ENCODE assay signal across 16 cellular contexts in the genomic region with DNA sequence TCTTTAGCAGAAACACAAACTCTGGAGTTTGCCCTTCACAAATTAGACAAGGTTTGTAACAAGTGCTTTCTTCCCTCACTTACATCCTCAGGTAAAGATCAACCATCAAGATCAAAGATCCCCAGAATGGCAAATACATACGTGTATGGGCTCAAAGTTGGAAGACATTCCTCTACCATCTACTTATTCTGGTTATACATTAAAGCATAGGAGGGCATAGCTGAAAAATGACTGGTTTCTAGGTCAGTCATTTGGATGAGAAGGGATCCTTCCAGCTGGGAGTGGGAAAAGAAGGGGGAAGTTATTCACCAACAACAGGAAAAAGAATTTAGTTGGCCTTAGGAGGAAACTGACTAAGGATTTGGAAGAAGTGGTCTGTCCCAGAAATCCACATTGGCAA. TPM values are rescaled to one million over a fixed set of nuclear protein-coding genes. Genes with fewer than 3 reads are reported as not detected.
DNase-seq lines count a peak whose midpoint lies in the region; ATAC-seq and TF ChIP-seq lines count a peak whose summit lies in the region.
"Had no signal": no experiment of that assay in that cellular context is flagged by ENCODE, and none has a peak within 500 bp of the region (broad histone marks: within the 10 kb centered on the region; RNA-seq: fewer than 3 reads in every experiment).

No MANE protein-coding gene starts in this region.

- peaks cover 54% of the 10 kb centered on the region for H3K4me1 ChIP-seq in hepatocyte (ENCODE audit: insufficient read depth)

- H4K20me1 ChIP-seq in hepatocyte (ENCODE audit: insufficient read depth, poor library complexity, severe bottlenecking) = peaks cover 5% of the 10 kb centered on the region

- H3K27ac ChIP-seq in hepatocyte = peak overlapping the region; percentile 89
- H3K27ac ChIP-seq: C4-2B had no signal

- ATAC-seq in left colon (no peak), GM21360 (IDR thresholded peaks at IDR 0.05; ENCODE audit: unreplicated experiment) (no peak)
- ATAC-seq: HCT116 had no signal

- peak overlapping the region; percentile 76 for H3K4me2 ChIP-seq in hepatocyte

- no peaks in the 10 kb centered on the region for H3K27me3 ChIP-seq in hepatocyte
- H3K27me3 ChIP-seq: SJCRH30 had no signal

- WGBS in hepatocyte (ENCODE audit: low lambda C conversion rate, missing lambda C conversion rate) = 48% methylated on average over 1 of the region's 1 CpG

- peak overlapping the region; percentile 95 for H3K4me3 ChIP-seq in AG09309 (ENCODE audit: control insufficient read depth, low read depth, low read length)
- H3K4me3 ChIP-seq in astrocyte of the spinal cord (ENCODE audit: low read depth, low read length) = peak overlapping the region; percentile 84
- H3K4me3 ChIP-seq in hepatocyte = no peak overlapping the region

- no peaks in the 10 kb centered on the region for H3K9me2 ChIP-seq in hepatocyte (replicated peaks; ENCODE audit: insufficient read depth)

- H3K9me3 ChIP-seq in hepatocyte (ENCODE audit: low read depth) = no peaks in the 10 kb centered on the region
- H3K9me3 ChIP-seq: SJCRH30 had no signal

- intact Hi-C loops in left colon (cut with DNase I, micrococcal nuclease) = no loop called here

- TF ChIP-seq CTCF in AG09309 (IDR thresholded peaks at IDR 0.05; ENCODE audit: control insufficient read depth, insufficient read depth, low read depth, low read length, missing control alignments) = no peak
- no peak for TF ChIP-seq CTCF in astrocyte of the spinal cord (IDR thresholded peaks at IDR 0.05; ENCODE audit: low read depth, low read length)
- no peak for TF ChIP-seq CTCF in hepatocyte (IDR thresholded peaks at IDR 0.05; ENCODE audit: poor library complexity)
- TF ChIP-seq CTCF in GM20000 (IDR thresholded peaks at IDR 0.05; ENCODE audit: extremely low read depth, missing control alignments) = no peak

- no peak for DNase-seq in AG09309 (ENCODE audit: low read depth)
- no peak for DNase-seq in astrocyte of the spinal cord (ENCODE audit: low read depth, low spot score)
- DNase-seq in hepatocyte (ENCODE audit: low spot score) = no peak
- peak; percentile 14 for DNase-seq in renal cortical epithelial cell (ENCODE audit: low read depth)
- DNase-seq in retina = no peak
- no peak for DNase-seq in left colon
- no peak for DNase-seq in GM20000 (ENCODE audit: low spot score)
- DNase-seq: activated CD4-positive, alpha-beta T cell treated with anti-CD3 and anti-CD28 coated beads, Interleukin-2, amount 10 ng/mL, durations not matched to agents 7 days and 5 days; activated naive CD8-positive, alpha-beta T cell treated with anti-CD3 and anti-CD28 coated beads, Interleukin-2, amount 10 ng/mL, durations not matched to agents 7 days and 5 days; midbrain; NCI-H510A treated with DMSO at 0.1 percent for 48 hours; stimulated activated CD4-positive, alpha-beta T cell treated with anti-CD3 and anti-CD28 coated beads, Interleukin-2, amount 100 ng/mL, for 48 hours had no signal

- no peak overlapping the region for H2AFZ ChIP-seq in hepatocyte

- H3K36me3 ChIP-seq in hepatocyte (replicated peaks; ENCODE audit: insufficient read depth, low read depth) = no peaks in the 10 kb centered on the region
- H3K36me3 ChIP-seq: SJCRH30 had no signal

- H3K79me2 ChIP-seq in hepatocyte = peaks cover 66% of the 10 kb centered on the region

- in situ Hi-C loops in astrocyte of the spinal cord (cut with HindIII; ENCODE audit: low sequenced_read_pairs) = no loop called here

RNA-seq across cellular contexts. Expression of a gene that starts 1.9 kb away (rescaled TPM):
- total RNA-seq in hepatocyte = 98.9 and 115 TPM in 2 replicates
- polyA plus RNA-seq in hepatocyte = 130 TPM in 2 replicates
- 14.1 and 117 TPM in 2 replicates for total RNA-seq in renal cortical epithelial cell
- 10 to 100 TPM; 38.5 to 61.6 TPM for total RNA-seq in left colon
- total RNA-seq: activated CD4-positive, alpha-beta T cell treated with anti-CD3 and anti-CD28 coated beads, Interleukin-2, amount 10 ng/mL, durations not matched to agents 7 days and 5 days had no signal

RNA-seq across cellular contexts. Expression of a gene that starts 58.6 kb away (rescaled TPM):
- 0.47 and 0.76 TPM in 2 replicates for total RNA-seq in hepatocyte
- polyA plus RNA-seq in hepatocyte = 0.38 and 0.79 TPM in 2 replicates
- 0.20 TPM in 1 of 2 replicates, not detected in the other for total RNA-seq in renal cortical epithelial cell
- total RNA-seq in left colon = not detected
- total RNA-seq: activated CD4-positive, alpha-beta T cell treated with anti-CD3 and anti-CD28 coated beads, Interleukin-2, amount 10 ng/mL, durations not matched to agents 7 days and 5 days; activated naive CD8-positive, alpha-beta T cell treated with anti-CD3 and anti-CD28 coated beads, Interleukin-2, amount 10 ng/mL, durations not matched to agents 7 days and 5 days; SJCRH30 had no signal
